Comparison of ENCODE assay signal across 1 cellular context in genomic region chr5:124411089-124411488, GRCh38.
TF ChIP-seq lines count a peak whose summit lies in the region.

No MANE protein-coding gene starts in this region.

TF ChIP-seq in SK-N-SH, 30 proteins besides CTCF, POLR2A, EP300 and RAD21 (continued from another document):
- no peak for TF ChIP-seq TCF12 (IDR thresholded peaks at IDR 0.05)
- TF ChIP-seq EZH2phosphoT487 (IDR thresholded peaks at IDR 0.05; ENCODE audit: borderline replicate concordance, low read depth), result no peak
- TF ChIP-seq SIN3A (IDR thresholded peaks at IDR 0.05; ENCODE audit: borderline replicate concordance, low read depth, low read length), result no peak
- TF ChIP-seq TEAD4 (IDR thresholded peaks at IDR 0.05; ENCODE audit: borderline replicate concordance, insufficient read depth), result no peak
- TF ChIP-seq RXRA (IDR thresholded peaks at IDR 0.05; ENCODE audit: borderline replicate concordance, low read depth), result no peak
- no peak for TF ChIP-seq CHD2 (IDR thresholded peaks at IDR 0.05; ENCODE audit: low read length, partially characterized antibody)
- TF ChIP-seq RFX5 (IDR thresholded peaks at IDR 0.05; ENCODE audit: low read length), result no peak
- TF ChIP-seq, protein P1, sequence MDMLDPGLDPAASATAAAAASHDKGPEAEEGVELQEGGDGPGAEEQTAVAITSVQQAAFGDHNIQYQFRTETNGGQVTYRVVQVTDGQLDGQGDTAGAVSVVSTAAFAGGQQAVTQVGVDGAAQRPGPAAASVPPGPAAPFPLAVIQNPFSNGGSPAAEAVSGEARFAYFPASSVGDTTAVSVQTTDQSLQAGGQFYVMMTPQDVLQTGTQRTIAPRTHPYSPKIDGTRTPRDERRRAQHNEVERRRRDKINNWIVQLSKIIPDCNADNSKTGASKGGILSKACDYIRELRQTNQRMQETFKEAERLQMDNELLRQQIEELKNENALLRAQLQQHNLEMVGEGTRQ (IDR thresholded peaks at IDR 0.05; ENCODE audit: borderline replicate concordance, low read depth, low read length), result no peak
- no peak for TF ChIP-seq IRF3 (IDR thresholded peaks at IDR 0.05; ENCODE audit: low read depth, low read length)
- TF ChIP-seq FOXM1 (IDR thresholded peaks at IDR 0.05; ENCODE audit: low read depth), result no peak
- no peak for TF ChIP-seq MAX (IDR thresholded peaks at IDR 0.05; ENCODE audit: low read depth)
- no peak for TF ChIP-seq JUND (IDR thresholded peaks at IDR 0.05)
- no peak for TF ChIP-seq USF1 (IDR thresholded peaks at IDR 0.05; ENCODE audit: borderline replicate concordance, low read depth)
- TF ChIP-seq GATA2 (CRISPR knock-in tag; IDR thresholded peaks at IDR 0.05), result no peak
